Comparison of ENCODE assay signal across 16 cellular contexts in genomic region chrX:28851871-28852270, GRCh38.
"Had no signal": no experiment of that assay in that cellular context is flagged by ENCODE, and none has a peak within 500 bp of the region (broad histone marks: within the 10 kb centered on the region; RNA-seq: fewer than 3 reads in every experiment).

No MANE protein-coding gene starts in this region.

- H3K27ac Mint-ChIP-seq: activated CD4-positive, alpha-beta T cell treated with anti-CD3 and anti-CD28 coated beads for 36 hours; activated naive CD4-positive, alpha-beta T cell treated with anti-CD3 and anti-CD28 coated beads, Interleukin-2, amount 50 U/mL, for 72 hours; naive B cell; T-helper 2 cell treated with Interferon-gamma antibody and Interleukin-4, amounts not matched to agents 5 μg/mL and 100 μg/mL, for 36 hours had no signal

- H3K36me3 ChIP-seq: adrenal gland, cardiac muscle cell, ovary, transverse colon, vagina had no signal

- DNase-seq: activated CD4-positive, alpha-beta T cell treated with anti-CD3 and anti-CD28 coated beads for 36 hours; activated CD4-positive, alpha-beta T cell treated with anti-CD3 and anti-CD28 coated beads, Interleukin-2, amount 50 U/mL, for 48 hours; activated gamma-delta T cell; adrenal gland; hippocampal formation; mesenchymal stem cell; mucosa of descending colon; naive B cell; ovary; stimulated activated CD4-positive, alpha-beta T cell treated with anti-CD3 and anti-CD28 coated beads, Interleukin-2, amount 100 ng/mL, for 24 hours; stimulated activated naive CD4-positive, alpha-beta T cell treated with Interleukin-2 at 50 U/mL for 16 hours; transverse colon had no signal

- H3K36me3 Mint-ChIP-seq: activated naive CD4-positive, alpha-beta T cell treated with anti-CD3 and anti-CD28 coated beads, Interleukin-2, amount 50 U/mL, for 72 hours had no signal

- H3K27me3 ChIP-seq: adrenal gland, cardiac muscle cell, ovary, transverse colon, vagina had no signal

- H3K4me1 ChIP-seq: adrenal gland, transverse colon, vagina had no signal

- H3K27me3 Mint-ChIP-seq: activated CD4-positive, alpha-beta T cell treated with anti-CD3 and anti-CD28 coated beads for 36 hours; naive B cell had no signal

- ATAC-seq: activated CD4-positive, alpha-beta T cell treated with anti-CD3 and anti-CD28 coated beads for 36 hours; activated naive CD4-positive, alpha-beta T cell treated with anti-CD3 and anti-CD28 coated beads, Interleukin-2, amount 50 U/mL, for 72 hours; mucosa of descending colon had no signal

- H3K4me3 Mint-ChIP-seq: activated CD4-positive, alpha-beta T cell treated with anti-CD3 and anti-CD28 coated beads for 36 hours; naive B cell; T-helper 2 cell treated with Interferon-gamma antibody and Interleukin-4, amounts not matched to agents 5 μg/mL and 100 μg/mL, for 36 hours had no signal

- H3K4me3 ChIP-seq: adrenal gland, cardiac muscle cell, mucosa of descending colon, ovary, transverse colon, vagina had no signal

- H3K27ac ChIP-seq: adrenal gland, cardiac muscle cell, ovary, transverse colon, vagina had no signal

- H3K9me3 ChIP-seq: adrenal gland, mucosa of descending colon, ovary, transverse colon, vagina had no signal

- H3K4me1 Mint-ChIP-seq: activated CD4-positive, alpha-beta T cell treated with anti-CD3 and anti-CD28 coated beads for 36 hours; naive B cell had no signal
